Comparison of ENCODE assay signal across 26 cellular contexts in the genomic region with DNA sequence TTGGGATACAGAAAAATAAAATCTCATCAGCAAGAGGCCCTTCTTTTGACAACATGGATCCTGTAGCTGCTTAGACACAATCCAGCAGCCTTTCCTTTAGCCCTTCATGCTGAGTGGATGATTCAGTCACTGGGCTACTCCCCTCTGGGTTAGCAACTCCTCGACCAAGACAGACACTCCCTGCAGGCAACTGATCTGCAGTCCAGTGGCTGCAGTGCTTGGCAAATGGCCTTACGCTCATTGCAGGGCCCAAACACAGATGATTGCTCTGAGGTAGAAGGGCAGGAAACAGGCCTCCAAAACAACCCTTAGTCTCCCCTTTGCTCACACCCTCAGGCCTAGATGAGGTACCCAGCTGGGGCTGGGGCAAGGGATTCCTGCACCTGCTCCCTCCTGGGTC.
DNase-seq lines count a peak whose midpoint lies in the region; ATAC-seq, FAIRE-seq and TF ChIP-seq lines count a peak whose summit lies in the region.
"Had no signal": no experiment of that assay in that cellular context is flagged by ENCODE, and none has a peak within 500 bp of the region (broad histone marks: within the 10 kb centered on the region; RNA-seq: fewer than 3 reads in every experiment).

No MANE protein-coding gene starts in this region.

- DNase-seq in H7 (peak; percentile 16), H1 (ENCODE audit: low read depth in 1 of 2, low spot score in 2 of 2) (no peak), islet precursor cell (peak; percentile 70), NK-92 (lab: John Stamatoyannopoulos, UW; ENCODE audit: unreplicated experiment) (no peak), hepatocyte (ENCODE audit: low spot score) (no peak)
- no peak for DNase-seq in activated naive CD4-positive, alpha-beta T cell treated with anti-CD3 and anti-CD28 coated beads, Interleukin-2, amount 50 U/mL, for 72 hours (ENCODE audit: low spot score in 2 of 2)
- DNase-seq: ACHN; BE2C; C1 segment of cervical spinal cord; CD4-positive, CD25-positive, alpha-beta regulatory T cell; CD8-positive, alpha-beta memory T cell; COR-L47; DMS 273 treated with DMSO at 0.1 percent for 48 hours; DMS53; DND-41; EL; HFFc6 had no signal

- no peak overlapping the region for H2BK120ac ChIP-seq in H1 (replicated peaks; ENCODE audit: low read depth, low read length)

- H4K20me1 ChIP-seq in H1 (replicated peaks in 1 of 2; ENCODE audit: control insufficient read depth in 1 of 2, insufficient read depth in 2 of 2, low read length in 2 of 2) (no peaks in the 10 kb centered on the region), hepatocyte (ENCODE audit: insufficient read depth, poor library complexity, severe bottlenecking) (no peaks in the 10 kb centered on the region)

- no peak overlapping the region for H4K91ac ChIP-seq in H1 (replicated peaks; ENCODE audit: insufficient read length, low read length)

- no peak for TF ChIP-seq EP300 in H1 (IDR thresholded peaks at IDR 0.05; ENCODE audit: borderline replicate concordance in 1 of 2, low read depth in 2 of 2, low read length in 2 of 2)

- H4K5ac ChIP-seq in H1 (ENCODE audit: insufficient read length, low read depth, low read length), result no peak overlapping the region

- no peak overlapping the region for H3K18ac ChIP-seq in H1 (ENCODE audit: extremely low read depth, low read length)

- no peak overlapping the region for H2AK5ac ChIP-seq in H1 (ENCODE audit: low read depth, low read length)

- no peak overlapping the region for H3K27ac ChIP-seq in H1 (ENCODE audit: low read depth, low read length)
- H3K27ac ChIP-seq in hepatocyte, result no peak overlapping the region

- TF ChIP-seq RAD21 in H1 (IDR thresholded peaks at IDR 0.05 in 1 of 2, conservative IDR thresholded peaks at IDR 0.05 in 1 of 2; ENCODE audit: low read depth in 2 of 2, low read length in 2 of 2), result no peak

- no peaks in the 10 kb centered on the region for H3K23me2 ChIP-seq in H1 (ENCODE audit: low read depth, low read length)

- H3K79me2 ChIP-seq in H1 (ENCODE audit: control insufficient read depth in 1 of 2, insufficient read depth in 2 of 2, low read length in 2 of 2) (no peaks in the 10 kb centered on the region), hepatocyte (no peaks in the 10 kb centered on the region)

- no peak for ATAC-seq in activated naive CD4-positive, alpha-beta T cell treated with anti-CD3 and anti-CD28 coated beads, Interleukin-2, amount 50 U/mL, for 72 hours
- ATAC-seq in HG03520 (IDR thresholded peaks at IDR 0.05; ENCODE audit: unreplicated experiment), result no peak
- ATAC-seq: HCT116, HepG2 had no signal

- H3K14ac ChIP-seq in H1 (ENCODE audit: insufficient read length), result no peak overlapping the region

- POLR2A ChIA-PET in H1 (lab: Charles Lee; ENCODE audit: partially characterized antibody), result no interaction called here

- peaks cover 7 to 14% of the 10 kb centered on the region in 2 donors for H3K9me3 Mint-ChIP-seq in activated naive CD4-positive, alpha-beta T cell treated with anti-CD3 and anti-CD28 coated beads, Interleukin-2, amount 50 U/mL, for 72 hours

- H2BK20ac ChIP-seq in H1 (ENCODE audit: low read length), result no peak overlapping the region

- CTCF ChIA-PET in H1 (lab: Charles Lee; ENCODE audit: partially characterized antibody), result interaction anchor here (1.3 to 6.3 kb wide), 2 partner anchors 14 to 30 kb away, joined by 3 to 39 read pairs; no protein-coding TSS in a partner anchor

- H2BK5ac ChIP-seq in H1 (ENCODE audit: low read depth, low read length), result no peak overlapping the region

- H3K79me1 ChIP-seq in H1 (ENCODE audit: low read depth, low read length), result no peaks in the 10 kb centered on the region

- H3K4me1 ChIP-seq in H1 (replicated peaks in 1 of 4; ENCODE audit: control insufficient read depth in 3 of 4, insufficient read depth in 4 of 4, low read length in 3 of 4) (no peaks in the 10 kb centered on the region), hepatocyte (ENCODE audit: insufficient read depth) (no peaks in the 10 kb centered on the region)
- H3K4me1 ChIP-seq: BE2C had no signal

- H2BK12ac ChIP-seq in H1 (ENCODE audit: low read depth, low read length), result no peak overlapping the region

- H3K4me2 ChIP-seq in H1 (ENCODE audit: insufficient read depth in 1 of 2, low read depth in 2 of 2, low read length in 2 of 2) (no peak overlapping the region), hepatocyte (no peak overlapping the region)

- no peak for TF ChIP-seq POLR2A in H1 (IDR thresholded peaks at IDR 0.05; ENCODE audit: control extremely low read depth in 1 of 2, low read depth in 2 of 2, low read length in 2 of 2)

- no peak overlapping the region for H3K9ac ChIP-seq in H1 (replicated peaks in 1 of 4; ENCODE audit: extremely low read depth in 1 of 4, low read depth in 3 of 4, low read length in 3 of 4)

- no peaks in the 10 kb centered on the region for H3K27me3 ChIP-seq in H7 (ENCODE audit: control insufficient read depth, insufficient read depth, low read length)
- H3K27me3 ChIP-seq in H1 (replicated peaks in 1 of 4; ENCODE audit: control insufficient read depth in 3 of 4, extremely low read depth in 1 of 4, insufficient read depth in 3 of 4, low read length in 3 of 4), result 0 out of 7 replicates have a peak, but pooled peaks cover 0 to 2% (median 0%) of the 10 kb centered on the region in 4 experiments
- H3K27me3 ChIP-seq in hepatocyte, result no peaks in the 10 kb centered on the region

- 0 out of 4 replicates have a peak, but pooled peaks cover 2 to 6% of the 10 kb centered on the region in 2 experiments for H3K9me3 ChIP-seq in H1 (ENCODE audit: insufficient read depth in 2 of 2, low read depth in 1 of 2, low read length in 1 of 2)
- H3K9me3 ChIP-seq in hepatocyte (ENCODE audit: low read depth), result no peaks in the 10 kb centered on the region
- H3K9me3 ChIP-seq: BE2C had no signal

- 56% methylated on average over 2 of the region's 2 CpGs; no CpG with 5 or more reads in 1 of the 2 experiments for WGBS in H1 (ENCODE audit: extremely low coverage in 1 of 2, insufficient coverage in 1 of 2, insufficient read length in 1 of 2, insufficient replicate concordance in 2 of 2, low coverage in 1 of 2, low lambda C conversion rate in 2 of 2, missing lambda C conversion rate in 1 of 2), 2 experiments
- 42% methylated on average over 2 of the region's 2 CpGs for WGBS in hepatocyte (ENCODE audit: low lambda C conversion rate, missing lambda C conversion rate)

- H3K9me2 ChIP-seq in hepatocyte (replicated peaks; ENCODE audit: insufficient read depth), result no peaks in the 10 kb centered on the region

- H3K23ac ChIP-seq in H1 (ENCODE audit: insufficient read length), result no peak overlapping the region

- H2AFZ ChIP-seq in H1 (ENCODE audit: low read length) (peak overlapping the region; percentile 13; the same call in 1 of the 2 replicates), hepatocyte (no peak overlapping the region)

- no peak overlapping the region for H3K56ac ChIP-seq in H1 (replicated peaks; ENCODE audit: insufficient read length, low read depth, low read length)

- H4K8ac ChIP-seq in H1 (ENCODE audit: extremely low read depth, insufficient read depth, low read length), result no peak overlapping the region

- no peaks in the 10 kb centered on the region for H3K36me3 ChIP-seq in H7 (replicated peaks; ENCODE audit: control insufficient read depth, insufficient read depth, low read length)
- no peaks in the 10 kb centered on the region for H3K36me3 ChIP-seq in H1 (ENCODE audit: control insufficient read depth in 2 of 4, insufficient read depth in 4 of 4, low read length in 3 of 4)
- no peaks in the 10 kb centered on the region for H3K36me3 ChIP-seq in hepatocyte (replicated peaks; ENCODE audit: insufficient read depth, low read depth)
- H3K36me3 ChIP-seq: BE2C had no signal

- H3K36me3 Mint-ChIP-seq in activated naive CD4-positive, alpha-beta T cell treated with anti-CD3 and anti-CD28 coated beads, Interleukin-2, amount 50 U/mL, for 72 hours, result no peaks in the 10 kb centered on the region
- H3K36me3 Mint-ChIP-seq: CD4-positive, CD25-positive, alpha-beta regulatory T cell; CD8-positive, alpha-beta memory T cell; IgD-negative memory B cell had no signal

- H3K4me3 ChIP-seq in H7 (ENCODE audit: insufficient read depth, low read depth, low read length), result no peak overlapping the region
- no peak overlapping the region for H3K4me3 ChIP-seq in H1 (ENCODE audit: extremely low read depth in 1 of 4, insufficient read depth in 2 of 4, low read depth in 3 of 4, low read length in 4 of 4)
- no peak overlapping the region for H3K4me3 ChIP-seq in hepatocyte

- H3K4ac ChIP-seq in H1 (replicated peaks; ENCODE audit: insufficient read length, low read depth, low read length), result no peak overlapping the region

- TF ChIP-seq CTCF in H1 (IDR thresholded peaks at IDR 0.05; ENCODE audit: control extremely low read depth in 1 of 3, insufficient read depth in 1 of 3, low read depth in 1 of 3, low read length in 3 of 3), result no peak
- TF ChIP-seq CTCF in hepatocyte (IDR thresholded peaks at IDR 0.05; ENCODE audit: poor library complexity), result no peak

- no peak overlapping the region for H2BK15ac ChIP-seq in H1 (ENCODE audit: low read length)

- FAIRE-seq in H1 (lab: Jason Lieb, UNC), result no peak
- FAIRE-seq: A204.1, G401.6, GM12891, GM19239, H54, HepG2 had no signal

- no peak overlapping the region for H3K27ac Mint-ChIP-seq in activated naive CD4-positive, alpha-beta T cell treated with anti-CD3 and anti-CD28 coated beads, Interleukin-2, amount 50 U/mL, for 72 hours
- H3K27ac Mint-ChIP-seq: CD4-positive, CD25-positive, alpha-beta regulatory T cell; CD8-positive, alpha-beta memory T cell; HFFc6; IgD-negative memory B cell had no signal

TF ChIP-seq in H1, 55 proteins besides CTCF, POLR2A, EP300 and RAD21:
- TF ChIP-seq CBX8 (IDR thresholded peaks at IDR 0.05; ENCODE audit: borderline replicate concordance, low read depth, low read length) (no peak), TCF12 (IDR thresholded peaks at IDR 0.05; ENCODE audit: low read depth, low read length) (no peak), CEBPB (IDR thresholded peaks at IDR 0.05; ENCODE audit: low read depth, low read length) (no peak)

Comparison
In these comparisons a context has a peak if more than half of its experiments do, and no peak if none do; other contexts are left out.
1. DNase-seq: peak in H7 (single experiment) and islet precursor cell (single experiment); none in H1 (0 of 2), activated naive CD4-positive, alpha-beta T cell treated with anti-CD3 and anti-CD28 coated beads, Interleukin-2, amount 50 U/mL, for 72 hours (0 of 2), NK-92 (single experiment) and hepatocyte (single experiment).